Comparison of ENCODE assay signal across 1 cellular context in the genomic region with DNA sequence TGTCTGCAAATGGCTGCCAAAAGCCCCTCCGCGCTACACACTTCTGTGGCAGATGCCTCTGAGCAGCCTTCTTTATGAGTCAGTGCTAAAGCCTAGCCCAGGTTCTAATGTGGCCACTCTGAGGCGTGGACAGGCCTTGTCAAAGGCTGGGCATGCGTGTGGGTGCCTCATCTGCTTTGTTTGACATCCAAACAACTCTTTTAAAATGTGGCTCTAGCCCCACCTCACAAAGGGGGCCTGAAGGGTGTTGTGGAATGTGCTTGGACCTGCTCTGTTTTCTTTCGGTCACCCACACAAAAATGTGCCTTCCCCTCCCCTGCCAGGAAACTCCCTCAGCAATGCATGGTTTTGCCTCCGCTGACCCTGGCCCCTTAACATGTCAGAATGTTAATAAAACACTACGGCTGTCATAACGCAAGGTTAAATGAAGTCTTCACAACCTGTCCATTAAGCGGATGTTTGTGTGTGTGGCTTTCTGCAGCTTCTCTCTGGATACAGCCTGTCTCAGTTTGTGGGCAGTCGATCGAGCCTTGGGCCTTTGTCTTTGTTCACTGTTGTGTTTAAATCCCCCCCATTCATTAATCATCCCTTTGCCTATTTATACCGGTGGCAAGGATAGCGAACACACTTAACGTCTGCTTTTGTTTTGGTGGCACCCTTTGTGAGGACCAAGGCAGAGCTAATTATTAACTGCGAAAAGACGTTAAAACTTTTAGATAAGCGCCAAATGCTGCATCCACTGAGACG.
TF ChIP-seq lines count a peak whose summit lies in the region.

No MANE protein-coding gene starts in this region.

TF ChIP-seq in HepG2, 621 proteins besides CTCF, POLR2A, EP300 and RAD21 (continued from another document and continues in another):
- TF ChIP-seq, protein P1, sequence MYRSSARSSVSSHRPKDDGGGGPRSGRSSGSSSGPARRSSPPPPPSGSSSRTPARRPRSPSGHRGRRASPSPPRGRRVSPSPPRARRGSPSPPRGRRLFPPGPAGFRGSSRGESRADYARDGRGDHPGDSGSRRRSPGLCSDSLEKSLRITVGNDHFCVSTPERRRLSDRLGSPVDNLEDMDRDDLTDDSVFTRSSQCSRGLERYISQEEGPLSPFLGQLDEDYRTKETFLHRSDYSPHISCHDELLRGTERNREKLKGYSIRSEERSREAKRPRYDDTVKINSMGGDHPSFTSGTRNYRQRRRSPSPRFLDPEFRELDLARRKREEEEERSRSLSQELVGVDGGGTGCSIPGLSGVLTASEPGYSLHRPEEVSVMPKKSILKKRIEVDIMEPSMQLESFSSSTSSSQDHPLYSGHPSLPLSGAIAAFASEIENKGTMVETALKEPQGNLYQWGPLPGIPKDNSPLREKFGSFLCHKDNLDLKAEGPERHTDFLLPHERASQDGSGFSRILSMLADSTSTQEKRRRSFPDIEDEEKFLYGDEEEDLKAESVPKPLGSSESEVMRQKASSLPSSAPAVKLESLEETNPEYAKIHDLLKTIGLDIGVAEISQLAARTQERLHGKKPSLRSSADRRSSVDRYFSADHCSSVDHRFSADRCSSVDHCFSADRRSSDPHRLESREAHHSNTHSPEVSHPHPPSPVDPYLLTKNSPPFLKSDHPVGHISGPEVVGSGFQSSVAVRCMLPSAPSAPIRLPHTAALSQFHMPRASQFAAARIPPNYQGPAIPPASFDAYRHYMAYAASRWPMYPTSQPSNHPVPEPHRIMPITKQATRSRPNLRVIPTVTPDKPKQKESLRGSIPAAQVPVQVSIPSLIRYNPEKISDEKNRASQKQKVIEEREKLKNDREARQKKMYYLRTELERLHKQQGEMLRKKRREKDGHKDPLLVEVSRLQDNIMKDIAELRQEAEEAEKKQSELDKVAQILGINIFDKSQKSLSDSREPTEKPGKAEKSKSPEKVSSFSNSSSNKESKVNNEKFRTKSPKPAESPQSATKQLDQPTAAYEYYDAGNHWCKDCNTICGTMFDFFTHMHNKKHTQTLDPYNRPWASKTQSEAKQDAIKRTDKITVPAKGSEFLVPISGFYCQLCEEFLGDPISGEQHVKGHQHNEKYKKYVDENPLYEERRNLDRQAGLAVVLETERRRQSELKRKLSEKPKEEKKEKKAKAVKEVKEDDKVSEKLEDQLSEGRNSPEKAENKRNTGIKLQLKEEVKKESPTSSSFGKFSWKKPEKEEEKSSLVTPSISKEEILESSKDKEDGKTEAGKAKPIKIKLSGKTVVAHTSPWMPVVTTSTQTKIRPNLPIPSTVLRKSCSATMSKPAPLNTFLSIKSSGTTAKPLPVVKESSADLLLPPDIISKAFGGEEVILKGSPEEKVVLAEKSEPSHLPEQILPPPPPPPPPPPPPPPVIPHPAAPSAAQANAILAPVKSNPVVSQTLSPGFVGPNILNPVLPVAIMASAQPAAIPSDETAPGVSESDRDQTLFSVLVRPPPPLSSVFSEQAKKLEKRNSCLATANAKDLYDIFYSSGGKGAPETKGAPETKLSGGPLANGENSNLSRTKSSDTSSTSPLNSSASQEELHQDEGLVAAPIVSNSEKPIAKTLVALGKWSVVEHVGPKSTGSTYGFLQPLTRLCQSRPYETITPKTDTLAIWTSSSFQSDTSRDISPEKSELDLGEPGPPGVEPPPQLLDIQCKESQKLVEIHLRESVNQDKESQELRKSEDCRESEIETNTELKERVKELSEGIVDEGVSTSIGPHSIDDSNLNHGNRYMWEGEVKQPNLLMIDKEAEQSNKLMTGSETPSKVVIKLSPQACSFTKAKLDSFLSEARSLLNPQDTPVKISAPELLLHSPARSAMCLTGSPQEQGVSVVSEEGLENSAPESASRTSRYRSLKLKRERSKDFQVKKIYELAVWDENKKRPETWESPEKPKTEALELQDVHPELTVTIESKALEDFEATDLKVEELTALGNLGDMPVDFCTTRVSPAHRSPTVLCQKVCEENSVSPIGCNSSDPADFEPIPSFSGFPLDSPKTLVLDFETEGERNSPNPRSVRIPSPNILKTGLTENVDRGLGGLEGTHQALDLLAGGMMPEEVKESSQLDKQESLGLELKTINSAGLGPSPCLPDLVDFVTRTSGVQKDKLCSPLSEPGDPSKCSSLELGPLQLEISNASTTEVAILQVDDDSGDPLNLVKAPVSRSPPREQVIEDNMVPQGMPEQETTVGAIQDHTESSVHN (CRISPR knock-in tag; IDR thresholded peaks at IDR 0.05), result no peak
- TF ChIP-seq ZIK1 (CRISPR knock-in tag; IDR thresholded peaks at IDR 0.05; ENCODE audit: borderline replicate concordance, low read depth), result no peak; the same call in none of the 2 replicates
- peak; percentile 84; the same call in 1 of the 2 replicates for TF ChIP-seq ZNF788 (CRISPR knock-in tag; IDR thresholded peaks at IDR 0.05; ENCODE audit: borderline replicate concordance)
- TF ChIP-seq ZFP36L1 (CRISPR knock-in tag; IDR thresholded peaks at IDR 0.05), result no peak
- TF ChIP-seq TEAD3 (CRISPR knock-in tag; optimal IDR thresholded peaks at IDR 0.05; ENCODE audit: borderline replicate concordance), result peak; percentile 99
- TF ChIP-seq MED8 (CRISPR knock-in tag; IDR thresholded peaks at IDR 0.05; ENCODE audit: insufficient replicate concordance), result peak; percentile 73
- no peak for TF ChIP-seq PAWR (CRISPR knock-in tag; IDR thresholded peaks at IDR 0.05; ENCODE audit: borderline replicate concordance)
- no peak for TF ChIP-seq RORA (CRISPR knock-in tag; IDR thresholded peaks at IDR 0.05)
- no peak for TF ChIP-seq ZNF567 (CRISPR knock-in tag; IDR thresholded peaks at IDR 0.05; ENCODE audit: borderline replicate concordance)
- TF ChIP-seq ZNF746 (CRISPR knock-in tag; IDR thresholded peaks at IDR 0.05), result no peak; the same call in 1 of the 2 replicates
- no peak for TF ChIP-seq GLI4 (CRISPR knock-in tag; IDR thresholded peaks at IDR 0.05; ENCODE audit: borderline replicate concordance)
- peak; percentile 80 for TF ChIP-seq POLR2AphosphoS5 (IDR thresholded peaks at IDR 0.05; ENCODE audit: low read depth, low read length)
- peak; percentile 68 for TF ChIP-seq ZMYM2 (CRISPR knock-in tag; IDR thresholded peaks at IDR 0.05)
- TF ChIP-seq ERF (CRISPR knock-in tag; IDR thresholded peaks at IDR 0.05), result peak; percentile 51; the same call in 1 of the 2 replicates
- no peak for TF ChIP-seq ZNF10 (CRISPR knock-in tag; IDR thresholded peaks at IDR 0.05; ENCODE audit: borderline replicate concordance, low read depth)
- TF ChIP-seq TSC22D2 (CRISPR knock-in tag; IDR thresholded peaks at IDR 0.05; ENCODE audit: borderline replicate concordance), result no peak; the same call in 1 of the 2 replicates
- TF ChIP-seq, protein P2, sequence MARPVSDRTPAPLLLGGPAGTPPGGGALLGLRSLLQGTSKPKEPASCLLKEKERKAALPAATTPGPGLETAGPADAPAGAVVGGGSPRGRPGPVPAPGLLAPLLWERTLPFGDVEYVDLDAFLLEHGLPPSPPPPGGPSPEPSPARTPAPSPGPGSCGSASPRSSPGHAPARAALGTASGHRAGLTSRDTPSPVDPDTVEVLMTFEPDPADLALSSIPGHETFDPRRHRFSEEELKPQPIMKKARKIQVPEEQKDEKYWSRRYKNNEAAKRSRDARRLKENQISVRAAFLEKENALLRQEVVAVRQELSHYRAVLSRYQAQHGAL (CRISPR knock-in tag; IDR thresholded peaks at IDR 0.05; ENCODE audit: not compliant biosample characterization), result peak; percentile 82
- peak; percentile 54 for TF ChIP-seq HHEX (CRISPR knock-in tag; IDR thresholded peaks at IDR 0.05)
- no peak for TF ChIP-seq XBP1 (CRISPR knock-in tag; IDR thresholded peaks at IDR 0.05)
- TF ChIP-seq, protein P3, sequence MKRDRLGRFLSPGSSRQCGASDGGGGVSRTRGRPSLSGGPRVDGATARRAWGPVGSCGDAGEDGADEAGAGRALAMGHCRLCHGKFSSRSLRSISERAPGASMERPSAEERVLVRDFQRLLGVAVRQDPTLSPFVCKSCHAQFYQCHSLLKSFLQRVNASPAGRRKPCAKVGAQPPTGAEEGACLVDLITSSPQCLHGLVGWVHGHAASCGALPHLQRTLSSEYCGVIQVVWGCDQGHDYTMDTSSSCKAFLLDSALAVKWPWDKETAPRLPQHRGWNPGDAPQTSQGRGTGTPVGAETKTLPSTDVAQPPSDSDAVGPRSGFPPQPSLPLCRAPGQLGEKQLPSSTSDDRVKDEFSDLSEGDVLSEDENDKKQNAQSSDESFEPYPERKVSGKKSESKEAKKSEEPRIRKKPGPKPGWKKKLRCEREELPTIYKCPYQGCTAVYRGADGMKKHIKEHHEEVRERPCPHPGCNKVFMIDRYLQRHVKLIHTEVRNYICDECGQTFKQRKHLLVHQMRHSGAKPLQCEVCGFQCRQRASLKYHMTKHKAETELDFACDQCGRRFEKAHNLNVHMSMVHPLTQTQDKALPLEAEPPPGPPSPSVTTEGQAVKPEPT (CRISPR knock-in tag; IDR thresholded peaks at IDR 0.05; ENCODE audit: low read depth), result peak; percentile 86
- TF ChIP-seq SOX13 (IDR thresholded peaks at IDR 0.05), result peak; percentile 63
- peak in 1 of 2 experiments; percentile 91; a peak in 2 of 4 replicates for TF ChIP-seq SOX13 (CRISPR knock-in tag; conservative IDR thresholded peaks at IDR 0.05 in 1 of 2, IDR thresholded peaks at IDR 0.05 in 1 of 2)
- TF ChIP-seq ZNF263 (CRISPR knock-in tag; IDR thresholded peaks at IDR 0.05), result 0 out of 2 replicates have a peak, but pooled peaks have one; percentile 42
- TF ChIP-seq, protein P4, sequence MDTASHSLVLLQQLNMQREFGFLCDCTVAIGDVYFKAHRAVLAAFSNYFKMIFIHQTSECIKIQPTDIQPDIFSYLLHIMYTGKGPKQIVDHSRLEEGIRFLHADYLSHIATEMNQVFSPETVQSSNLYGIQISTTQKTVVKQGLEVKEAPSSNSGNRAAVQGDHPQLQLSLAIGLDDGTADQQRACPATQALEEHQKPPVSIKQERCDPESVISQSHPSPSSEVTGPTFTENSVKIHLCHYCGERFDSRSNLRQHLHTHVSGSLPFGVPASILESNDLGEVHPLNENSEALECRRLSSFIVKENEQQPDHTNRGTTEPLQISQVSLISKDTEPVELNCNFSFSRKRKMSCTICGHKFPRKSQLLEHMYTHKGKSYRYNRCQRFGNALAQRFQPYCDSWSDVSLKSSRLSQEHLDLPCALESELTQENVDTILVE (CRISPR knock-in tag; IDR thresholded peaks at IDR 0.05), result 0 out of 2 replicates have a peak, but pooled peaks have one; percentile 14
- no peak for TF ChIP-seq ZNF20 (CRISPR knock-in tag; IDR thresholded peaks at IDR 0.05)
- no peak for TF ChIP-seq ZNF296 (CRISPR knock-in tag; conservative IDR thresholded peaks at IDR 0.05)
- TF ChIP-seq ZNF841 (CRISPR knock-in tag; IDR thresholded peaks at IDR 0.05; ENCODE audit: borderline replicate concordance), result no peak
- TF ChIP-seq, protein P5, sequence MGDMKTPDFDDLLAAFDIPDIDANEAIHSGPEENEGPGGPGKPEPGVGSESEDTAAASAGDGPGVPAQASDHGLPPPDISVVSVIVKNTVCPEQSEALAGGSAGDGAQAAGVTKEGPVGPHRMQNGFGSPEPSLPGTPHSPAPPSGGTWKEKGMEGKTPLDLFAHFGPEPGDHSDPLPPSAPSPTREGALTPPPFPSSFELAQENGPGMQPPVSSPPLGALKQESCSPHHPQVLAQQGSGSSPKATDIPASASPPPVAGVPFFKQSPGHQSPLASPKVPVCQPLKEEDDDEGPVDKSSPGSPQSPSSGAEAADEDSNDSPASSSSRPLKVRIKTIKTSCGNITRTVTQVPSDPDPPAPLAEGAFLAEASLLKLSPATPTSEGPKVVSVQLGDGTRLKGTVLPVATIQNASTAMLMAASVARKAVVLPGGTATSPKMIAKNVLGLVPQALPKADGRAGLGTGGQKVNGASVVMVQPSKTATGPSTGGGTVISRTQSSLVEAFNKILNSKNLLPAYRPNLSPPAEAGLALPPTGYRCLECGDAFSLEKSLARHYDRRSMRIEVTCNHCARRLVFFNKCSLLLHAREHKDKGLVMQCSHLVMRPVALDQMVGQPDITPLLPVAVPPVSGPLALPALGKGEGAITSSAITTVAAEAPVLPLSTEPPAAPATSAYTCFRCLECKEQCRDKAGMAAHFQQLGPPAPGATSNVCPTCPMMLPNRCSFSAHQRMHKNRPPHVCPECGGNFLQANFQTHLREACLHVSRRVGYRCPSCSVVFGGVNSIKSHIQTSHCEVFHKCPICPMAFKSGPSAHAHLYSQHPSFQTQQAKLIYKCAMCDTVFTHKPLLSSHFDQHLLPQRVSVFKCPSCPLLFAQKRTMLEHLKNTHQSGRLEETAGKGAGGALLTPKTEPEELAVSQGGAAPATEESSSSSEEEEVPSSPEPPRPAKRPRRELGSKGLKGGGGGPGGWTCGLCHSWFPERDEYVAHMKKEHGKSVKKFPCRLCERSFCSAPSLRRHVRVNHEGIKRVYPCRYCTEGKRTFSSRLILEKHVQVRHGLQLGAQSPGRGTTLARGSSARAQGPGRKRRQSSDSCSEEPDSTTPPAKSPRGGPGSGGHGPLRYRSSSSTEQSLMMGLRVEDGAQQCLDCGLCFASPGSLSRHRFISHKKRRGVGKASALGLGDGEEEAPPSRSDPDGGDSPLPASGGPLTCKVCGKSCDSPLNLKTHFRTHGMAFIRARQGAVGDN (CRISPR knock-in tag; IDR thresholded peaks at IDR 0.05), result peak; percentile 95
- peak; percentile 25; the same call in 1 of the 2 replicates for TF ChIP-seq ZNF629 (CRISPR knock-in tag; conservative IDR thresholded peaks at IDR 0.05)
- TF ChIP-seq, protein P6, sequence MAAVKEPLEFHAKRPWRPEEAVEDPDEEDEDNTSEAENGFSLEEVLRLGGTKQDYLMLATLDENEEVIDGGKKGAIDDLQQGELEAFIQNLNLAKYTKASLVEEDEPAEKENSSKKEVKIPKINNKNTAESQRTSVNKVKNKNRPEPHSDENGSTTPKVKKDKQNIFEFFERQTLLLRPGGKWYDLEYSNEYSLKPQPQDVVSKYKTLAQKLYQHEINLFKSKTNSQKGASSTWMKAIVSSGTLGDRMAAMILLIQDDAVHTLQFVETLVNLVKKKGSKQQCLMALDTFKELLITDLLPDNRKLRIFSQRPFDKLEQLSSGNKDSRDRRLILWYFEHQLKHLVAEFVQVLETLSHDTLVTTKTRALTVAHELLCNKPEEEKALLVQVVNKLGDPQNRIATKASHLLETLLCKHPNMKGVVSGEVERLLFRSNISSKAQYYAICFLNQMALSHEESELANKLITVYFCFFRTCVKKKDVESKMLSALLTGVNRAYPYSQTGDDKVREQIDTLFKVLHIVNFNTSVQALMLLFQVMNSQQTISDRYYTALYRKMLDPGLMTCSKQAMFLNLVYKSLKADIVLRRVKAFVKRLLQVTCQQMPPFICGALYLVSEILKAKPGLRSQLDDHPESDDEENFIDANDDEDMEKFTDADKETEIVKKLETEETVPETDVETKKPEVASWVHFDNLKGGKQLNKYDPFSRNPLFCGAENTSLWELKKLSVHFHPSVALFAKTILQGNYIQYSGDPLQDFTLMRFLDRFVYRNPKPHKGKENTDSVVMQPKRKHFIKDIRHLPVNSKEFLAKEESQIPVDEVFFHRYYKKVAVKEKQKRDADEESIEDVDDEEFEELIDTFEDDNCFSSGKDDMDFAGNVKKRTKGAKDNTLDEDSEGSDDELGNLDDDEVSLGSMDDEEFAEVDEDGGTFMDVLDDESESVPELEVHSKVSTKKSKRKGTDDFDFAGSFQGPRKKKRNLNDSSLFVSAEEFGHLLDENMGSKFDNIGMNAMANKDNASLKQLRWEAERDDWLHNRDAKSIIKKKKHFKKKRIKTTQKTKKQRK (IDR thresholded peaks at IDR 0.05; ENCODE audit: low read length), result no peak
- TF ChIP-seq NFE2L2 (IDR thresholded peaks at IDR 0.05; ENCODE audit: low read length), result no peak
- no peak for TF ChIP-seq ZFP82 (CRISPR knock-in tag; IDR thresholded peaks at IDR 0.05; ENCODE audit: borderline replicate concordance)
- TF ChIP-seq NFIC (IDR thresholded peaks at IDR 0.05; ENCODE audit: low read length), result no peak
- TF ChIP-seq, protein P7, sequence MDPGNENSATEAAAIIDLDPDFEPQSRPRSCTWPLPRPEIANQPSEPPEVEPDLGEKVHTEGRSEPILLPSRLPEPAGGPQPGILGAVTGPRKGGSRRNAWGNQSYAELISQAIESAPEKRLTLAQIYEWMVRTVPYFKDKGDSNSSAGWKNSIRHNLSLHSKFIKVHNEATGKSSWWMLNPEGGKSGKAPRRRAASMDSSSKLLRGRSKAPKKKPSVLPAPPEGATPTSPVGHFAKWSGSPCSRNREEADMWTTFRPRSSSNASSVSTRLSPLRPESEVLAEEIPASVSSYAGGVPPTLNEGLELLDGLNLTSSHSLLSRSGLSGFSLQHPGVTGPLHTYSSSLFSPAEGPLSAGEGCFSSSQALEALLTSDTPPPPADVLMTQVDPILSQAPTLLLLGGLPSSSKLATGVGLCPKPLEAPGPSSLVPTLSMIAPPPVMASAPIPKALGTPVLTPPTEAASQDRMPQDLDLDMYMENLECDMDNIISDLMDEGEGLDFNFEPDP (CRISPR knock-in tag; conservative IDR thresholded peaks at IDR 0.05), result no peak
